Comparison of ENCODE assay signal across 7 cellular contexts in the genomic region with DNA sequence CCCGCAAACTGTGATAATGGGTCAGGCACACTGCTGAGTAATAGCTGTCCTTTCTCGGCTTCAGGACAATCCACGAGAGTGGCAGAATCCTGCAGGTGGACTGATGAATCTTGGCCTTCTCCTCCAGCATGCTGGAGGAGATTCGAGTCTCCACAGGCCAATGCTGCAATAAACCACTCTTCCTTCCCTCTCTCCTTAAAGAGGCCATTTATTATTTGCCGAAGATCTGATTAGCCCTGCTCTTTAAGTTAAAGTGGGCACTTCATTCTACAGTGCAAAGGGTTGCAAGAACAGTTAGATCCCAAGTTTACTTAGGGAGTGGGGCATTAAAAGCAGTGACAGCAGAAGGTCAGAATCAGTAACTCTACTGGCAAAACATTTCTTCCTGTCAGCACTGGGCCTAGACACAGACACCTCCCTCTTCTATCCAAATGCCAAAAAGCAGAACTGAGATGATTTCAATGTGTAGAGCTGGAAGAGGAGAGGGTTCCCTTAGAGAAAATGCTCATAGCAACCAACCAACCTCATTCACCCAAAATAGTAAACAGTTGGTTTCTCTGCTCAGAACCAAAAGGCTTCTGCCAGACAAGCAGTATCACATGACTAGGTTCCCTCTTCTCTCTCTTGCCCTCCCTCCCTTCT.
DNase-seq lines count a peak whose midpoint lies in the region; ATAC-seq, FAIRE-seq and TF ChIP-seq lines count a peak whose summit lies in the region.

No MANE protein-coding gene starts in this region.

- peaks cover 11% of the 10 kb centered on the region for H3K36me3 Mint-ChIP-seq in Calu3 (ENCODE audit: insufficient read depth, unreplicated experiment)

- H3K27ac Mint-ChIP-seq in Calu3 (ENCODE audit: unreplicated experiment), result no peak overlapping the region

- H3K27ac ChIP-seq in esophagus (ENCODE audit: low read depth in 2 of 2, low read length in 1 of 2) (peak overlapping the region; percentile 18 to 24), pancreas (peak overlapping the region in 2 of 4 donors; percentile 29 to 51)

- H3K4me1 ChIP-seq in esophagus (ENCODE audit: control insufficient read depth in 2 of 2, insufficient read depth in 2 of 2, low read length in 1 of 2), result peaks cover 0 to 2% of the 10 kb centered on the region in 2 donors
- H3K4me1 ChIP-seq in pancreas, result peaks cover 1 to 25% (median 13%) of the 10 kb centered on the region in 3 donors

- H3K36me3 ChIP-seq in esophagus (ENCODE audit: control insufficient read depth in 2 of 2, insufficient read depth in 2 of 2, low read length in 1 of 2), result no peaks in the 10 kb centered on the region
- H3K36me3 ChIP-seq in pancreas, result no peaks in the 10 kb centered on the region

- H3K9me3 ChIP-seq in esophagus (ENCODE audit: control insufficient read depth in 2 of 2, insufficient read depth in 1 of 2, low read depth in 1 of 2, low read length in 1 of 2), result no peaks in the 10 kb centered on the region
- H3K9me3 ChIP-seq in pancreas, result no peaks in the 10 kb centered on the region

- H3K4me3 ChIP-seq in esophagus (ENCODE audit: low read depth in 1 of 2, low read length in 2 of 2), result no peak overlapping the region
- H3K4me3 ChIP-seq in pancreas, result peak overlapping the region in 1 of 4 donors; percentile 2

- 32 to 38% methylated on average over 5 of the region's 5 CpGs for WGBS in esophagus, 2 donors
- WGBS in pancreas, 2 donors, result 32 to 46% methylated on average over 5 of the region's 5 CpGs

- H3K4me3 Mint-ChIP-seq in Calu3 (ENCODE audit: low read depth, unreplicated experiment), result no peak overlapping the region

- no TSS peak for BruUV-seq in Calu3 (replicated peaks; lab: Mats Ljungman, UMichigan)

- CTCF ChIA-PET in Calu3 (lab: Charles Lee), result interaction anchor here (1.8 kb wide), 1 partner anchor 17 kb away, joined by 6 read pairs; no protein-coding TSS in a partner anchor

- no peaks in the 10 kb centered on the region for H3K9me3 Mint-ChIP-seq in Calu3 (ENCODE audit: low read depth, unreplicated experiment)

- peaks cover 40% of the 10 kb centered on the region for H3K4me1 Mint-ChIP-seq in Calu3 (ENCODE audit: low read depth, unreplicated experiment)

- TF ChIP-seq CTCF in pancreas (IDR thresholded peaks at IDR 0.05) (no peak), Calu3 (IDR thresholded peaks at IDR 0.05; ENCODE audit: unreplicated experiment) (no peak)

- intact Hi-C loops in pancreas (cut with DNase I) (no loop called here), Calu3 (cut with micrococcal nuclease; ENCODE audit: unreplicated experiment) (no loop called here)

- ATAC-seq in GM18520 (IDR thresholded peaks at IDR 0.05; ENCODE audit: unreplicated experiment) (peak; percentile 80), HG02571 (IDR thresholded peaks at IDR 0.05; ENCODE audit: unreplicated experiment) (peak; percentile 87), pancreas (peak; percentile 66 to 83 (median 76))

- DNase-seq in NCI-H2029 (lab: John Stamatoyannopoulos, UW) (peak; percentile 46), pancreas (no peak), NCI-H1694 (lab: John Stamatoyannopoulos, UW) (no peak), Calu3 (no peak)

- peak; percentile 20 for FAIRE-seq in pancreas (lab: Jason Lieb, UNC)

- H3K27me3 Mint-ChIP-seq in Calu3 (ENCODE audit: unreplicated experiment), result no peaks in the 10 kb centered on the region

- H3K27me3 ChIP-seq in esophagus (ENCODE audit: control insufficient read depth in 1 of 2, insufficient read depth in 2 of 2, low read length in 2 of 2), result no peaks in the 10 kb centered on the region
- H3K27me3 ChIP-seq in pancreas, result no peaks in the 10 kb centered on the region
